ENCODE assay signal across 11 cellular contexts in the genomic region with DNA sequence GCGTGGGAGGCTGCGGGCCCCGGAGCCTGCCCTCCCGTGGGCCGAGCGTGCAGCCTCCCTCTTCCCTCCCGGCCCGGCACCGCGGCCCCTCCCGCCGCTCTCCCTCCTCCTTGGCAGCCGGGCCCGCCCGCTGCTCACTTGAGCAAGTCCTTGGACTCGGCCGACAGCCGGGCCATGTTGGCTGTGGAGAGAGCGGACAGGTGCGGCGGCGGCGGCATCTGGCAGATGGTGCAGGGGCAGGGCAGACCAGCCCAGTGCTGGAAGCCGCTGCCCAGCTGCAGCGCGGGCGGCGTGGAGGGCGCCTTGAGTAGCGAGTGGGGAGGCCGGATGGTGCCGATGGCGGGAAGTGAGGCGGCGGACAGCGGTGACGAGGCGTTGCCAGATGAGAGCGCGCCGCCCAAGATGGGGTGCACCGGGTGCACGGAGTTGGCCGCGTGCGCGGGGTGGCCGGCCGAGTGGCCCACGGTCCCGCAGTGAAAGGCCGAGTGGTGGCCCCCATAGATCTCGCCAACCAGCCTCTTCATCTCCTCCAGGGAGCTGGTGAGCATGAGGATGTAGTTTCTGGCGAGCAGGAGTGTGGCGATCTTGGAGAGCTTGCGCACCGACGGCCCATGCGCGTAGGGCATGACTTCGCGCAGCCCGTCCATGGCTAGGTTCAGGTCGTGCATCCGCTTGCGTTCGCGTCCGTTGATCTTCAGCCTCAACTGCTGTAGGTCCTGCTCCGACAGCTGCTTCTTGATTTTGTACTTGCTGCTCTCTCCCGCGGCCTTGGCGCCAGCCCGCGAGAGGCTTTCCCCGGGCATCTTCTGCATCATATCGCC. TPM values are rescaled to one million over a fixed set of nuclear protein-coding genes. Genes with fewer than 3 reads are reported as not detected.
DNase-seq lines count a peak whose midpoint lies in the region; ATAC-seq, FAIRE-seq and TF ChIP-seq lines count a peak whose summit lies in the region.
"Had no signal": no experiment of that assay in that cellular context is flagged by ENCODE, and none has a peak within 500 bp of the region (broad histone marks: within the 10 kb centered on the region; RNA-seq: fewer than 3 reads in every experiment).

No MANE protein-coding gene starts in this region.

- peaks cover 88% of the 10 kb centered on the region for H3K27me3 Mint-ChIP-seq in activated T-helper 1 cell treated with anti-CD3 and anti-CD28 coated beads, Interleukin-12 subunit alpha, Interleukin-12 subunit beta, Interleukin-2, Interleukin-4 antibody, amounts not matched to agents 30 ng/mL and 10 ng/mL and 1 ng/mL, durations not matched to agents 14 hours and 24 hours and 36 hours (ENCODE audit: insufficient read depth)

- peaks cover 7% of the 10 kb centered on the region for H3K36me3 Mint-ChIP-seq in activated T-helper 1 cell treated with anti-CD3 and anti-CD28 coated beads, Interleukin-12 subunit alpha, Interleukin-12 subunit beta, Interleukin-2, Interleukin-4 antibody, amounts not matched to agents 30 ng/mL and 10 ng/mL and 1 ng/mL, durations not matched to agents 14 hours and 24 hours and 36 hours (ENCODE audit: low read depth)

- intact Hi-C loops in activated T-helper 1 cell treated with anti-CD3 and anti-CD28 coated beads, Interleukin-12 subunit alpha, Interleukin-12 subunit beta, Interleukin-2, Interleukin-4 antibody, amounts not matched to agents 30 ng/mL and 10 ng/mL and 1 ng/mL, durations not matched to agents 14 hours and 24 hours and 36 hours (cut with micrococcal nuclease): loop anchor here (2.0 to 5.0 kb wide), 3 partner anchors 149 to 615 kb away; no protein-coding TSS in a partner anchor
- intact Hi-C loops in kidney (cut with DNase I): no loop called here

- FAIRE-seq in kidney (lab: Jason Lieb, UNC): no peak

- H3K36me3 ChIP-seq in kidney (ENCODE audit: control insufficient read depth in 1 of 2, insufficient read depth in 2 of 2, low read length in 2 of 2) (no peaks in the 10 kb centered on the region), subcutaneous abdominal adipose tissue (ENCODE audit: control insufficient read depth in 5 of 5, insufficient read depth in 5 of 5, low read length in 5 of 5) (no peaks in the 10 kb centered on the region)

- DNase-seq in activated gamma-delta T cell (lab: John Stamatoyannopoulos, UW) (peak; percentile 19), activated gamma-delta T cell treated with Interleukin-2 at 50 U/mL for 16 hours (no peak), kidney (peak; percentile 76), NK-92 (lab: John Stamatoyannopoulos, UW; ENCODE audit: unreplicated experiment) (no peak)
- no peak for DNase-seq in activated T-helper 1 cell treated with anti-CD3 and anti-CD28 coated beads, Interleukin-12 subunit alpha, Interleukin-12 subunit beta, Interleukin-2, Interleukin-4 antibody, amounts not matched to agents 30 ng/mL and 10 ng/mL and 1 ng/mL, durations not matched to agents 14 hours and 24 hours and 36 hours (ENCODE audit: low spot score)
- DNase-seq: C1 segment of cervical spinal cord, NCI-H226 had no signal

- H3K27ac Mint-ChIP-seq in activated T-helper 1 cell treated with anti-CD3 and anti-CD28 coated beads, Interleukin-12 subunit alpha, Interleukin-12 subunit beta, Interleukin-2, Interleukin-4 antibody, amounts not matched to agents 30 ng/mL and 10 ng/mL and 1 ng/mL, durations not matched to agents 14 hours and 24 hours and 36 hours: peak overlapping the region; percentile 71

- peaks cover 70 to 97% (median 90%) of the 10 kb centered on the region in 5 donors for H3K27me3 ChIP-seq in subcutaneous abdominal adipose tissue (ENCODE audit: control insufficient read depth in 5 of 5, insufficient read depth in 4 of 5, low read length in 5 of 5)

- H3K4me1 ChIP-seq in kidney (ENCODE audit: control insufficient read depth in 1 of 2, insufficient read depth in 1 of 2, low read depth in 1 of 2, low read length in 2 of 2): peaks cover 9 to 12% of the 10 kb centered on the region in 2 donors
- peaks cover 0 to 62% (median 52%) of the 10 kb centered on the region in 5 donors for H3K4me1 ChIP-seq in subcutaneous abdominal adipose tissue (ENCODE audit: control insufficient read depth in 5 of 5, insufficient read depth in 5 of 5, low read length in 5 of 5)

- no peaks in the 10 kb centered on the region for H3K9me3 Mint-ChIP-seq in activated T-helper 1 cell treated with anti-CD3 and anti-CD28 coated beads, Interleukin-12 subunit alpha, Interleukin-12 subunit beta, Interleukin-2, Interleukin-4 antibody, amounts not matched to agents 30 ng/mL and 10 ng/mL and 1 ng/mL, durations not matched to agents 14 hours and 24 hours and 36 hours

- H3K4me1 Mint-ChIP-seq in activated T-helper 1 cell treated with anti-CD3 and anti-CD28 coated beads, Interleukin-12 subunit alpha, Interleukin-12 subunit beta, Interleukin-2, Interleukin-4 antibody, amounts not matched to agents 30 ng/mL and 10 ng/mL and 1 ng/mL, durations not matched to agents 14 hours and 24 hours and 36 hours (ENCODE audit: low read depth): peaks cover 26% of the 10 kb centered on the region

- H3K9ac ChIP-seq in kidney (ENCODE audit: low read length in 2 of 2) (no peak overlapping the region), subcutaneous abdominal adipose tissue (ENCODE audit: low read length in 5 of 5) (no peak overlapping the region)

- H3K4me3 Mint-ChIP-seq in activated T-helper 1 cell treated with anti-CD3 and anti-CD28 coated beads, Interleukin-12 subunit alpha, Interleukin-12 subunit beta, Interleukin-2, Interleukin-4 antibody, amounts not matched to agents 30 ng/mL and 10 ng/mL and 1 ng/mL, durations not matched to agents 14 hours and 24 hours and 36 hours: peak overlapping the region; percentile 45

- ATAC-seq in HG02840 (IDR thresholded peaks at IDR 0.05; ENCODE audit: low FRiP score, unreplicated experiment) (no peak), HG03039 (IDR thresholded peaks at IDR 0.05; ENCODE audit: unreplicated experiment) (no peak)

- H3K4me3 ChIP-seq in kidney (ENCODE audit: low read length in 2 of 2) (no peak overlapping the region), subcutaneous abdominal adipose tissue (ENCODE audit: low read depth in 1 of 5, low read length in 5 of 5) (peak overlapping the region in 4 of 5 donors; percentile 11 to 33 (median 23))

- TF ChIP-seq CTCF in kidney (IDR thresholded peaks at IDR 0.05; ENCODE audit: borderline replicate concordance, extremely low read depth, insufficient read depth): no peak

- H3K9me3 ChIP-seq in kidney (ENCODE audit: control insufficient read depth in 1 of 2, low read length in 2 of 2) (no peaks in the 10 kb centered on the region), subcutaneous abdominal adipose tissue (ENCODE audit: control insufficient read depth in 5 of 5, low read length in 5 of 5) (no peaks in the 10 kb centered on the region)

- H3K27ac ChIP-seq in kidney (ENCODE audit: low read depth in 2 of 2, low read length in 2 of 2): no peak overlapping the region
- H3K27ac ChIP-seq in subcutaneous abdominal adipose tissue (ENCODE audit: low read depth, low read length): no peak overlapping the region

RNA-seq across cellular contexts. Expression of gene OLIG3, which starts 0.8 kb away (rescaled TPM):
- total RNA-seq in activated T-helper 1 cell treated with anti-CD3 and anti-CD28 coated beads, Interleukin-12 subunit alpha, Interleukin-12 subunit beta, Interleukin-2, Interleukin-4 antibody, amounts not matched to agents 30 ng/mL and 10 ng/mL and 1 ng/mL, durations not matched to agents 14 hours and 24 hours and 36 hours: not detected in 2 replicates
- not detected for total RNA-seq in kidney
- polyA plus RNA-seq in kidney (ENCODE audit: insufficient read depth, low read depth, low replicate concordance): not detected
- total RNA-seq: myocyte had no signal

Comparison
In these comparisons a context has a peak if more than half of its experiments do, and no peak if none do; other contexts are left out.
1. DNase-seq: peak in activated gamma-delta T cell (single experiment) and kidney (single experiment); none in activated gamma-delta T cell treated with Interleukin-2 at 50 U/mL for 16 hours (single experiment), activated T-helper 1 cell treated with anti-CD3 and anti-CD28 coated beads, Interleukin-12 subunit alpha, Interleukin-12 subunit beta, Interleukin-2, Interleukin-4 antibody, amounts not matched to agents 30 ng/mL and 10 ng/mL and 1 ng/mL, durations not matched to agents 14 hours and 24 hours and 36 hours (single experiment) and NK-92 (single experiment).
2. H3K4me3 ChIP-seq: peak in subcutaneous abdominal adipose tissue (4 of 5); none in kidney (0 of 2).